In the genomic region with DNA sequence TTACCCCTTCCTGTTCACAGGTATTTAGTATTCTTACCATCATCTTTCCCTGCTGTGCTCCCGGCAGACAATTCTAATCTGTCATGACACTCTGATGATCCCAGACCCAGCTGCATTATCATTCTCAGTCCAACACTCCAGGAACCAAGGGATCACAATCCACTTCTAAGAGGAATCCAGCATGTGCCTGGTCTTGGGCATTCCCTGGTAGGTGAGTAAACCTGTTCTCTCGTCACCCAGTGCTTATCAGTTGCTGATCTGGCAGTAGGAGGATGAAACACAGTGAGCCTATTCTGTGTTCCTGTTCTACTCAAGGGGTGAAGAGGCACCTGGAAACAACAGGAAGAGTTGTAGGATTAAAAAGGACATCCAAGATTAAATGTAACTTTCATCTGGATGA, we compare ENCODE assay signal across 21 cellular contexts. TPM values are rescaled to one million over a fixed set of nuclear protein-coding genes. Genes with fewer than 3 reads are reported as not detected.
DNase-seq lines count a peak whose midpoint lies in the region; ATAC-seq and TF ChIP-seq lines count a peak whose summit lies in the region.
"Had no signal": no experiment of that assay in that cellular context is flagged by ENCODE, and none has a peak within 500 bp of the region (broad histone marks: within the 10 kb centered on the region; RNA-seq: fewer than 3 reads in every experiment).

No MANE protein-coding gene starts in this region.

- H3K4me3 Mint-ChIP-seq in activated naive CD8-positive, alpha-beta T cell = peak overlapping the region; percentile 59
- no peak overlapping the region for H3K4me3 Mint-ChIP-seq in activated naive CD8-positive, alpha-beta T cell treated with anti-CD3 and anti-CD28 coated beads for 36 hours
- H3K4me3 Mint-ChIP-seq in T-helper 17 cell = peak overlapping the region; percentile 4
- H3K4me3 Mint-ChIP-seq: GM23338 had no signal

- no peak overlapping the region for H3K27ac Mint-ChIP-seq in activated naive CD8-positive, alpha-beta T cell
- H3K27ac Mint-ChIP-seq in activated naive CD8-positive, alpha-beta T cell treated with anti-CD3 and anti-CD28 coated beads for 36 hours = no peak overlapping the region
- peak overlapping the region; percentile 39 for H3K27ac Mint-ChIP-seq in T-helper 17 cell
- H3K27ac Mint-ChIP-seq: GM23338 had no signal

- ATAC-seq in T-helper 17 cell (peak; percentile 41), GM21526 (IDR thresholded peaks at IDR 0.05; ENCODE audit: low FRiP score, unreplicated experiment) (no peak), HG02759 (IDR thresholded peaks at IDR 0.05; ENCODE audit: unreplicated experiment) (no peak)
- ATAC-seq: GM23338, Panc1, Right ventricle myocardium inferior had no signal

- H3K4me3 ChIP-seq in epithelial cell of esophagus (ENCODE audit: low read length) = no peak overlapping the region
- H3K4me3 ChIP-seq: GM23338, SK-N-MC had no signal

- no peaks in the 10 kb centered on the region for H3K9me3 Mint-ChIP-seq in activated naive CD8-positive, alpha-beta T cell (ENCODE audit: low read depth)
- H3K9me3 Mint-ChIP-seq in activated naive CD8-positive, alpha-beta T cell treated with anti-CD3 and anti-CD28 coated beads for 36 hours = no peaks in the 10 kb centered on the region
- H3K9me3 Mint-ChIP-seq: GM23338 had no signal

- H3K27me3 Mint-ChIP-seq in activated naive CD8-positive, alpha-beta T cell = peaks cover 2% of the 10 kb centered on the region
- peaks cover 15% of the 10 kb centered on the region for H3K27me3 Mint-ChIP-seq in activated naive CD8-positive, alpha-beta T cell treated with anti-CD3 and anti-CD28 coated beads for 36 hours
- peaks cover 9% of the 10 kb centered on the region for H3K27me3 Mint-ChIP-seq in T-helper 17 cell

- no peak for DNase-seq in activated naive CD8-positive, alpha-beta T cell treated with anti-CD3 and anti-CD28 coated beads for 36 hours
- no peak for DNase-seq in T-helper 17 cell
- peak; percentile 40 for DNase-seq in epithelial cell of esophagus (ENCODE audit: low read depth)
- no peak for DNase-seq in A172 (ENCODE audit: low spot score)
- DNase-seq in mesenteric fat pad (ENCODE audit: low spot score) = no peak
- DNase-seq: C1 segment of cervical spinal cord, DMS79, KBM-7, MM.1S, NCI-H1105, NCI-H187, NCI-H2171, NCI-H446 treated with DMSO at 0.1 percent for 48 hours, NCI-H774 had no signal

- TF ChIP-seq CTCF in epithelial cell of esophagus (IDR thresholded peaks at IDR 0.05; ENCODE audit: insufficient read depth, low read depth, low read length, missing control alignments) = no peak

- H3K9me3 ChIP-seq in T-helper 17 cell (ENCODE audit: control insufficient read depth, low read length, poor library complexity, severe bottlenecking) = no peaks in the 10 kb centered on the region

- H3K36me3 Mint-ChIP-seq in activated naive CD8-positive, alpha-beta T cell = no peaks in the 10 kb centered on the region
- H3K36me3 Mint-ChIP-seq in activated naive CD8-positive, alpha-beta T cell treated with anti-CD3 and anti-CD28 coated beads for 36 hours = no peaks in the 10 kb centered on the region
- peaks cover 6% of the 10 kb centered on the region for H3K36me3 Mint-ChIP-seq in T-helper 17 cell (ENCODE audit: low read depth)

- peaks cover 42% of the 10 kb centered on the region for H3K4me1 Mint-ChIP-seq in activated naive CD8-positive, alpha-beta T cell (ENCODE audit: low read depth)
- H3K4me1 Mint-ChIP-seq in activated naive CD8-positive, alpha-beta T cell treated with anti-CD3 and anti-CD28 coated beads for 36 hours = peaks cover 26% of the 10 kb centered on the region
- H3K4me1 Mint-ChIP-seq in T-helper 17 cell = peaks cover 39% of the 10 kb centered on the region

RNA-seq across cellular contexts. Expression of gene DMBT1, which starts 1.3 kb away (rescaled TPM):
- total RNA-seq in activated naive CD8-positive, alpha-beta T cell treated with anti-CD3 and anti-CD28 coated beads for 36 hours = not detected
- total RNA-seq in T-helper 17 cell (not detected), mesenteric fat pad (1.2 TPM)
- not detected in 2 replicates for total RNA-seq in A172 (2014; rRNA removed; shearing (Covaris generic))
- total RNA-seq: Right ventricle myocardium inferior had no signal
